Comparison of ENCODE assay signal across 14 cellular contexts in genomic region chr7:80530136-80530535, GRCh38. TPM values are rescaled to one million over a fixed set of nuclear protein-coding genes. Genes with fewer than 3 reads are reported as not detected.
DNase-seq lines count a peak whose midpoint lies in the region; ATAC-seq and TF ChIP-seq lines count a peak whose summit lies in the region.
"Had no signal": no experiment of that assay in that cellular context is flagged by ENCODE, and none has a peak within 500 bp of the region (broad histone marks: within the 10 kb centered on the region; RNA-seq: fewer than 3 reads in every experiment).

No MANE protein-coding gene starts in this region.

- DNase-seq in Right ventricle myocardium superior (no peak), cardiac septum (ENCODE audit: low spot score) (no peak), left cardiac atrium (no peak), sciatic nerve (ENCODE audit: low spot score) (no peak), GM10266 (ENCODE audit: extremely low spot score) (no peak), GF-D8 (lab: John Stamatoyannopoulos, UW) (no peak)
- DNase-seq: 8988T; AML-193; Caco-2; CD8-positive, alpha-beta memory T cell; DND-41; GDM1; GM23248 had no signal

- intact Hi-C loops in Right ventricle myocardium superior (cut with DNase I) (no loop called here), cardiac septum (cut with DNase I) (no loop called here), left cardiac atrium (cut with DNase I) (no loop called here), sciatic nerve (cut with DNase I) (no loop called here)

- TF ChIP-seq CTCF in GM10266 (IDR thresholded peaks at IDR 0.05; ENCODE audit: control insufficient read depth, insufficient read depth, low read depth, missing control alignments): no peak

- ATAC-seq in Right ventricle myocardium superior (ENCODE audit: poor library complexity) (peak; percentile 84), left cardiac atrium (peak; percentile 51 to 92), sciatic nerve (peak; percentile 80), GM21786 (IDR thresholded peaks at IDR 0.05; ENCODE audit: unreplicated experiment) (no peak)

RNA-seq across cellular contexts. Expression of gene GNAT3, which starts 18.3 kb away (rescaled TPM):
- total RNA-seq in Right ventricle myocardium superior (not detected), cardiac septum (not detected), left cardiac atrium (not detected), sciatic nerve (not detected)
- total RNA-seq: Caco-2; CD8-positive, alpha-beta memory T cell; GM23248 had no signal
